Comparison of ENCODE assay signal across 2 cellular contexts in genomic region chr20:46277602-46278001, GRCh38.
TF ChIP-seq lines count a peak whose summit lies in the region.

No MANE protein-coding gene starts in this region.

TF ChIP-seq in HEK293, 187 proteins besides CTCF, POLR2A, EP300 and RAD21 (continued from another document and continues in another):
- TF ChIP-seq ZNF449 (tag by site-specific recombination; IDR thresholded peaks at IDR 0.05) (no peak), ZNF792 (tag by site-specific recombination; IDR thresholded peaks at IDR 0.05) (no peak), GLIS2 (tag by site-specific recombination; IDR thresholded peaks at IDR 0.05) (no peak), ZNF146 (tag by site-specific recombination; IDR thresholded peaks at IDR 0.05) (no peak), ZEB2 (tag by site-specific recombination; IDR thresholded peaks at IDR 0.05) (no peak), PRDM6 (tag by site-specific recombination; IDR thresholded peaks at IDR 0.05) (no peak), ZNF558 (tag by site-specific recombination; IDR thresholded peaks at IDR 0.05) (no peak), PRDM1 (tag by site-specific recombination; IDR thresholded peaks at IDR 0.05) (no peak), ZNF560 (tag by site-specific recombination; IDR thresholded peaks at IDR 0.05; ENCODE audit: borderline replicate concordance) (no peak), HOXD13 (CRISPR knock-in tag; IDR thresholded peaks at IDR 0.05; ENCODE audit: borderline replicate concordance) (no peak), ZNF133 (tag by site-specific recombination; IDR thresholded peaks at IDR 0.05) (no peak), EGR2 (tag by site-specific recombination; IDR thresholded peaks at IDR 0.05; ENCODE audit: low read depth) (peak; percentile 100), ZNF221 (tag by site-specific recombination; IDR thresholded peaks at IDR 0.05; ENCODE audit: borderline replicate concordance) (no peak), ZBTB21 (tag by site-specific recombination; IDR thresholded peaks at IDR 0.05) (no peak), ZNF660 (tag by site-specific recombination; IDR thresholded peaks at IDR 0.05) (no peak), ZNF184 (tag by site-specific recombination; IDR thresholded peaks at IDR 0.05) (no peak), MYNN (tag by site-specific recombination; IDR thresholded peaks at IDR 0.05; ENCODE audit: borderline replicate concordance) (no peak), ZNF549 (tag by site-specific recombination; IDR thresholded peaks at IDR 0.05) (no peak), ZNF391 (tag by site-specific recombination; IDR thresholded peaks at IDR 0.05; ENCODE audit: borderline replicate concordance, low read depth) (no peak), ZNF239 (tag by site-specific recombination; IDR thresholded peaks at IDR 0.05) (no peak), SP3 (tag by site-specific recombination; IDR thresholded peaks at IDR 0.05) (no peak), ZNF544 (tag by site-specific recombination; IDR thresholded peaks at IDR 0.05) (no peak), ZNF10 (tag by site-specific recombination; IDR thresholded peaks at IDR 0.05) (no peak), RBAK (tag by site-specific recombination; IDR thresholded peaks at IDR 0.05) (no peak), ZIC2 (tag by site-specific recombination; IDR thresholded peaks at IDR 0.05) (peak; percentile 68), SP7 (tag by site-specific recombination; IDR thresholded peaks at IDR 0.05) (no peak), ZNF132 (tag by site-specific recombination; IDR thresholded peaks at IDR 0.05; ENCODE audit: borderline replicate concordance) (no peak), KLF17 (tag by site-specific recombination; IDR thresholded peaks at IDR 0.05) (no peak), KLF10 (tag by site-specific recombination; IDR thresholded peaks at IDR 0.05) (no peak), WT1 (tag by site-specific recombination; IDR thresholded peaks at IDR 0.05) (no peak), ZNF658 (tag by site-specific recombination; IDR thresholded peaks at IDR 0.05) (no peak), TCF7L2 (IDR thresholded peaks at IDR 0.05; ENCODE audit: borderline replicate concordance, low read depth, low read length) (no peak)
- TF ChIP-seq, protein P1, sequence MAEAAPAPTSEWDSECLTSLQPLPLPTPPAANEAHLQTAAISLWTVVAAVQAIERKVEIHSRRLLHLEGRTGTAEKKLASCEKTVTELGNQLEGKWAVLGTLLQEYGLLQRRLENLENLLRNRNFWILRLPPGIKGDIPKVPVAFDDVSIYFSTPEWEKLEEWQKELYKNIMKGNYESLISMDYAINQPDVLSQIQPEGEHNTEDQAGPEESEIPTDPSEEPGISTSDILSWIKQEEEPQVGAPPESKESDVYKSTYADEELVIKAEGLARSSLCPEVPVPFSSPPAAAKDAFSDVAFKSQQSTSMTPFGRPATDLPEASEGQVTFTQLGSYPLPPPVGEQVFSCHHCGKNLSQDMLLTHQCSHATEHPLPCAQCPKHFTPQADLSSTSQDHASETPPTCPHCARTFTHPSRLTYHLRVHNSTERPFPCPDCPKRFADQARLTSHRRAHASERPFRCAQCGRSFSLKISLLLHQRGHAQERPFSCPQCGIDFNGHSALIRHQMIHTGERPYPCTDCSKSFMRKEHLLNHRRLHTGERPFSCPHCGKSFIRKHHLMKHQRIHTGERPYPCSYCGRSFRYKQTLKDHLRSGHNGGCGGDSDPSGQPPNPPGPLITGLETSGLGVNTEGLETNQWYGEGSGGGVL (tag by site-specific recombination; IDR thresholded peaks at IDR 0.05): peak; percentile 57

TF ChIP-seq in K562, 482 proteins besides CTCF, POLR2A, EP300 and RAD21 (continued from another document):
- no peak for TF ChIP-seq THRA (IDR thresholded peaks at IDR 0.05)
- no peak for TF ChIP-seq KHSRP (IDR thresholded peaks at IDR 0.05)
- no peak for TF ChIP-seq CBX3 (IDR thresholded peaks at IDR 0.05; ENCODE audit: borderline replicate concordance in 1 of 2, low read length in 2 of 2)
- TF ChIP-seq, protein P2, sequence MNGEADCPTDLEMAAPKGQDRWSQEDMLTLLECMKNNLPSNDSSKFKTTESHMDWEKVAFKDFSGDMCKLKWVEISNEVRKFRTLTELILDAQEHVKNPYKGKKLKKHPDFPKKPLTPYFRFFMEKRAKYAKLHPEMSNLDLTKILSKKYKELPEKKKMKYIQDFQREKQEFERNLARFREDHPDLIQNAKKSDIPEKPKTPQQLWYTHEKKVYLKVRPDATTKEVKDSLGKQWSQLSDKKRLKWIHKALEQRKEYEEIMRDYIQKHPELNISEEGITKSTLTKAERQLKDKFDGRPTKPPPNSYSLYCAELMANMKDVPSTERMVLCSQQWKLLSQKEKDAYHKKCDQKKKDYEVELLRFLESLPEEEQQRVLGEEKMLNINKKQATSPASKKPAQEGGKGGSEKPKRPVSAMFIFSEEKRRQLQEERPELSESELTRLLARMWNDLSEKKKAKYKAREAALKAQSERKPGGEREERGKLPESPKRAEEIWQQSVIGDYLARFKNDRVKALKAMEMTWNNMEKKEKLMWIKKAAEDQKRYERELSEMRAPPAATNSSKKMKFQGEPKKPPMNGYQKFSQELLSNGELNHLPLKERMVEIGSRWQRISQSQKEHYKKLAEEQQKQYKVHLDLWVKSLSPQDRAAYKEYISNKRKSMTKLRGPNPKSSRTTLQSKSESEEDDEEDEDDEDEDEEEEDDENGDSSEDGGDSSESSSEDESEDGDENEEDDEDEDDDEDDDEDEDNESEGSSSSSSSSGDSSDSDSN (IDR thresholded peaks at IDR 0.05; ENCODE audit: borderline replicate concordance in 1 of 2, low read depth in 2 of 2, low read length in 2 of 2): no peak
- no peak for TF ChIP-seq CLOCK (CRISPR knock-in tag; IDR thresholded peaks at IDR 0.05; ENCODE audit: borderline replicate concordance)
- TF ChIP-seq ZKSCAN3 (CRISPR knock-in tag; IDR thresholded peaks at IDR 0.05): no peak
- no peak for TF ChIP-seq RFX7 (CRISPR knock-in tag; IDR thresholded peaks at IDR 0.05)
- TF ChIP-seq ERF (CRISPR knock-in tag; IDR thresholded peaks at IDR 0.05): no peak
- TF ChIP-seq CBFA2T2 (conservative IDR thresholded peaks at IDR 0.05): peak; percentile 37; the same call in 1 of the 2 replicates
- TF ChIP-seq CBFA2T3 (IDR thresholded peaks at IDR 0.05): peak; percentile 61
- no peak for TF ChIP-seq MEIS2 (IDR thresholded peaks at IDR 0.05; ENCODE audit: partially characterized antibody)
- TF ChIP-seq ZNF197 (CRISPR knock-in tag; IDR thresholded peaks at IDR 0.05; ENCODE audit: low read depth): no peak
- TF ChIP-seq SMARCC2 (IDR thresholded peaks at IDR 0.05; ENCODE audit: low read depth): no peak
- no peak for TF ChIP-seq SMAD4 (CRISPR knock-in tag; conservative IDR thresholded peaks at IDR 0.05)
- no peak for TF ChIP-seq PHB2 (IDR thresholded peaks at IDR 0.05; ENCODE audit: low read depth)
- TF ChIP-seq ILK (tag; IDR thresholded peaks at IDR 0.05; ENCODE audit: borderline replicate concordance, low read depth): no peak
- TF ChIP-seq IRF9 (tag; IDR thresholded peaks at IDR 0.05): no peak
- TF ChIP-seq EGR1 (conservative IDR thresholded peaks at IDR 0.05): peak; percentile 71
- peak; percentile 19; the same call in 1 of the 2 replicates for TF ChIP-seq ARID1B (IDR thresholded peaks at IDR 0.05)
- TF ChIP-seq ZNF12 (CRISPR knock-in tag; IDR thresholded peaks at IDR 0.05): no peak
